Comparison of ENCODE assay signal across 1 cellular context in genomic region chr11:59766542-59766941, GRCh38.
A peak's percentile ranks its signal among the peaks of the same experiment; 100 is the strongest.
TF ChIP-seq lines count a peak whose summit lies in the region.

No MANE protein-coding gene starts in this region.

TF ChIP-seq in K562, 482 proteins besides CTCF, POLR2A, EP300 and RAD21 (continued from another document):
- TF ChIP-seq, protein P1, sequence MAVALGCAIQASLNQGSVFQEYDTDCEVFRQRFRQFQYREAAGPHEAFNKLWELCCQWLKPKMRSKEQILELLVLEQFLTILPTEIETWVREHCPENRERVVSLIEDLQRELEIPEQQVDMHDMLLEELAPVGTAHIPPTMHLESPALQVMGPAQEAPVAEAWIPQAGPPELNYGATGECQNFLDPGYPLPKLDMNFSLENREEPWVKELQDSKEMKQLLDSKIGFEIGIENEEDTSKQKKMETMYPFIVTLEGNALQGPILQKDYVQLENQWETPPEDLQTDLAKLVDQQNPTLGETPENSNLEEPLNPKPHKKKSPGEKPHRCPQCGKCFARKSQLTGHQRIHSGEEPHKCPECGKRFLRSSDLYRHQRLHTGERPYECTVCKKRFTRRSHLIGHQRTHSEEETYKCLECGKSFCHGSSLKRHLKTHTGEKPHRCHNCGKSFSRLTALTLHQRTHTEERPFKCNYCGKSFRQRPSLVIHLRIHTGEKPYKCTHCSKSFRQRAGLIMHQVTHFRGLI (CRISPR knock-in tag; IDR thresholded peaks at IDR 0.05), result peak; percentile 89; the same call in 1 of the 2 replicates
- TF ChIP-seq, protein P2, sequence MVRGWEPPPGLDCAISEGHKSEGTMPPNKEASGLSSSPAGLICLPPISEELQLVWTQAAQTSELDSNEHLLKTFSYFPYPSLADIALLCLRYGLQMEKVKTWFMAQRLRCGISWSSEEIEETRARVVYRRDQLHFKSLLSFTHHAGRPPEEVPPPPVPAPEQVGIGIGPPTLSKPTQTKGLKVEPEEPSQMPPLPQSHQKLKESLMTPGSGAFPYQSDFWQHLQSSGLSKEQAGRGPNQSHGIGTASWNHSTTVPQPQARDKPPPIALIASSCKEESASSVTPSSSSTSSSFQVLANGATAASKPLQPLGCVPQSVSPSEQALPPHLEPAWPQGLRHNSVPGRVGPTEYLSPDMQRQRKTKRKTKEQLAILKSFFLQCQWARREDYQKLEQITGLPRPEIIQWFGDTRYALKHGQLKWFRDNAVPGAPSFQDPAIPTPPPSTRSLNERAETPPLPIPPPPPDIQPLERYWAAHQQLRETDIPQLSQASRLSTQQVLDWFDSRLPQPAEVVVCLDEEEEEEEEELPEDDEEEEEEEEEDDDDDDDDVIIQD (CRISPR knock-in tag; IDR thresholded peaks at IDR 0.05), result no peak
- TF ChIP-seq RFX1 (IDR thresholded peaks at IDR 0.05), result no peak
- TF ChIP-seq NRF1 (conservative IDR thresholded peaks at IDR 0.05 in 1 of 2, IDR thresholded peaks at IDR 0.05 in 1 of 2), result peak; percentile 39 to 58; a peak in 2 of 4 replicates
- TF ChIP-seq HNRNPL (IDR thresholded peaks at IDR 0.05; ENCODE audit: low read depth, low read length), result no peak
- no peak for TF ChIP-seq ZSCAN29 (IDR thresholded peaks at IDR 0.05)
- TF ChIP-seq BRF2 (IDR thresholded peaks at IDR 0.05; ENCODE audit: borderline replicate concordance, insufficient read depth, insufficient read length), result no peak
- TF ChIP-seq LCOR (CRISPR knock-in tag; IDR thresholded peaks at IDR 0.05), result no peak
- TF ChIP-seq, protein P3, sequence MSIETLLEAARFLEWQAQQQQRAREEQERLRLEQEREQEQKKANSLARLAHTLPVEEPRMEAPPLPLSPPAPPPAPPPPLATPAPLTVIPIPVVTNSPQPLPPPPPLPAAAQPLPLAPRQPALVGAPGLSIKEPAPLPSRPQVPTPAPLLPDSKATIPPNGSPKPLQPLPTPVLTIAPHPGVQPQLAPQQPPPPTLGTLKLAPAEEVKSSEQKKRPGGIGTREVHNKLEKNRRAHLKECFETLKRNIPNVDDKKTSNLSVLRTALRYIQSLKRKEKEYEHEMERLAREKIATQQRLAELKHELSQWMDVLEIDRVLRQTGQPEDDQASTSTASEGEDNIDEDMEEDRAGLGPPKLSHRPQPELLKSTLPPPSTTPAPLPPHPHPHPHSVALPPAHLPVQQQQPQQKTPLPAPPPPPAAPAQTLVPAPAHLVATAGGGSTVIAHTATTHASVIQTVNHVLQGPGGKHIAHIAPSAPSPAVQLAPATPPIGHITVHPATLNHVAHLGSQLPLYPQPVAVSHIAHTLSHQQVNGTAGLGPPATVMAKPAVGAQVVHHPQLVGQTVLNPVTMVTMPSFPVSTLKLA (conservative IDR thresholded peaks at IDR 0.05), result peak in 1 of 2 experiments; percentile 68; a peak in 2 of 4 replicates
TF ChIP-seq in K562: peak in this region for 34.
